ENCODE assay signal across 9 cellular contexts in genomic region chr3:49397470-49397869, GRCh38. TPM values are rescaled to one million over a fixed set of nuclear protein-coding genes. Genes with fewer than 3 reads are reported as not detected.
A peak's percentile ranks its signal among the peaks of the same experiment; 100 is the strongest.
DNase-seq lines count a peak whose midpoint lies in the region; ATAC-seq, FAIRE-seq and TF ChIP-seq lines count a peak whose summit lies in the region.
"Had no signal": no experiment of that assay in that cellular context is flagged by ENCODE, and none has a peak within 500 bp of the region (broad histone marks: within the 10 kb centered on the region; RNA-seq: fewer than 3 reads in every experiment).

No MANE protein-coding gene starts in this region.

- no peak overlapping the region for H3K27ac ChIP-seq in A549
- H3K27ac ChIP-seq in HEK293 (ENCODE audit: extremely low read depth, low read depth, low read length): no peak overlapping the region
- H3K27ac ChIP-seq in K562 (ENCODE audit: extremely low read depth, low read depth, low read length): peak overlapping the region; percentile 11; the same call in 2 of the 3 replicates
- peak overlapping the region in 1 of 2 donors; percentile 47 for H3K27ac ChIP-seq in kidney (ENCODE audit: low read depth in 2 of 2, low read length in 2 of 2)

- TF ChIP-seq CTCF in A549 (IDR thresholded peaks at IDR 0.05) (no peak), HEK293 (tag by site-specific recombination; IDR thresholded peaks at IDR 0.05) (no peak), K562 (IDR thresholded peaks at IDR 0.05 in 2 of 3, conservative IDR thresholded peaks at IDR 0.05 in 1 of 3; ENCODE audit: insufficient read depth in 2 of 3, low read depth in 1 of 3, low read length in 3 of 3) (no peak), kidney (IDR thresholded peaks at IDR 0.05; ENCODE audit: borderline replicate concordance, extremely low read depth, insufficient read depth) (no peak)

- no peak for TF ChIP-seq POLR2A in A549 (IDR thresholded peaks at IDR 0.05; ENCODE audit: low read length)
- no peak for TF ChIP-seq POLR2A in K562 (conservative IDR thresholded peaks at IDR 0.05)

- TF ChIP-seq EP300 in A549 (IDR thresholded peaks at IDR 0.05) (no peak), K562 (IDR thresholded peaks at IDR 0.05; ENCODE audit: low read length) (no peak)

- ATAC-seq in A549: peak; percentile 65 to 75; a peak in 4 of 6 replicates
- peak; percentile 93 for ATAC-seq in K562
- no peak for ATAC-seq in GM19324 (IDR thresholded peaks at IDR 0.05; ENCODE audit: low FRiP score, unreplicated experiment)
- ATAC-seq in HG03521 (IDR thresholded peaks at IDR 0.05; ENCODE audit: unreplicated experiment): no peak

- H3K4me1 ChIP-seq in A549: peaks cover 14% of the 10 kb centered on the region; the same call in 1 of the 3 replicates
- H3K4me1 ChIP-seq in HEK293 (ENCODE audit: control insufficient read depth, insufficient read depth, low read length): peaks cover 4% of the 10 kb centered on the region
- H3K4me1 ChIP-seq in K562 (replicated peaks in 1 of 2; ENCODE audit: control insufficient read depth in 2 of 2, insufficient read depth in 2 of 2, low read length in 2 of 2): peaks cover 6 to 23% of the 10 kb centered on the region in 2 experiments; a peak in 3 of 5 replicates
- H3K4me1 ChIP-seq in kidney (ENCODE audit: control insufficient read depth in 1 of 2, insufficient read depth in 1 of 2, low read depth in 1 of 2, low read length in 2 of 2): peaks cover 5 to 16% of the 10 kb centered on the region in 2 donors

- no peak for FAIRE-seq in A549 (lab: Jason Lieb, UNC)
- peak; percentile 90 for FAIRE-seq in K562 (lab: Jason Lieb, UNC)
- no peak for FAIRE-seq in kidney (lab: Jason Lieb, UNC)

- no peaks in the 10 kb centered on the region for H3K27me3 ChIP-seq in K562 (ENCODE audit: control insufficient read depth in 2 of 2, insufficient read depth in 2 of 2, low read length in 2 of 2)

- H3K9ac ChIP-seq in K562 (ENCODE audit: insufficient read depth in 1 of 2, low read depth in 2 of 2, low read length in 2 of 2): no peak overlapping the region
- no peak overlapping the region for H3K9ac ChIP-seq in kidney (ENCODE audit: low read length in 2 of 2)

- TF ChIP-seq RAD21 in A549 (conservative IDR thresholded peaks at IDR 0.05 in 1 of 2, IDR thresholded peaks at IDR 0.05 in 1 of 2) (no peak), K562 (CRISPR knock-in tag; conservative IDR thresholded peaks at IDR 0.05 in 1 of 2, IDR thresholded peaks at IDR 0.05 in 1 of 2) (no peak)

- H2AFZ ChIP-seq in K562 (ENCODE audit: low read depth, low read length): no peak overlapping the region

- POLR2A ChIA-PET in A549 (lab: Yijun Ruan, JAX) (interaction anchor here (1.0 kb wide), 1 partner anchor 14 kb away, joined by 4 read pairs; the partner anchor contains the start of genes RHOA and TCTA), HEK293 (lab: Yijun Ruan, JAX) (interaction anchor here (0.9 kb wide), 1 partner anchor 14 kb away, joined by 6 read pairs; the partner anchor contains the start of gene RHOA), K562 (lab: Yijun Ruan, JAX) (interaction anchor here (0.7 to 1.1 kb wide), 4 partner anchors 11 to 57 kb away, joined by 3 to 4 read pairs (median 4); partner anchors contain the start of gene USP4)

- CTCF ChIA-PET in A549 (lab: Yijun Ruan, JAX): no interaction called here
- CTCF ChIA-PET in HEK293 (lab: Yijun Ruan, JAX): no interaction called here
- CTCF ChIA-PET in K562 (lab: Yijun Ruan, JAX; ENCODE audit: low intra/inter-chr PET ratio): no interaction called here

- H3K79me2 ChIP-seq in K562 (ENCODE audit: control insufficient read depth, insufficient read depth, low read length): peaks cover 90% of the 10 kb centered on the region

- 72% methylated on average over 4 of the region's 4 CpGs for WGBS in A549 (ENCODE audit: missing lambda C conversion rate)
- 9% methylated on average over 4 of the region's 4 CpGs for WGBS in K562 (ENCODE audit: insufficient coverage, low coverage, missing lambda C conversion rate)

- H3K36me3 ChIP-seq in HEK293 (ENCODE audit: control insufficient read depth in 2 of 2, insufficient read depth in 1 of 2, low read length in 2 of 2): peaks cover 3 to 20% of the 10 kb centered on the region in 2 experiments; a peak in 2 of 3 replicates
- peaks cover 45% of the 10 kb centered on the region for H3K36me3 ChIP-seq in K562 (ENCODE audit: control insufficient read depth, insufficient read depth, low read length)
- H3K36me3 ChIP-seq in kidney (ENCODE audit: control insufficient read depth in 1 of 2, insufficient read depth in 2 of 2, low read length in 2 of 2): peaks cover 0 to 7% of the 10 kb centered on the region in 2 donors

- intact Hi-C loops in K562 (cut with micrococcal nuclease) (no loop called here), kidney (cut with DNase I) (no loop called here)

- in situ Hi-C loops in K562 (cut with MboI): no loop called here

- H3K4me3 ChIP-seq in A549: no peak overlapping the region
- H3K4me3 ChIP-seq in HEK293 (ENCODE audit: low read depth, low read length): no peak overlapping the region
- no peak overlapping the region for H3K4me3 ChIP-seq in K562
- H3K4me3 ChIP-seq in kidney (ENCODE audit: low read length in 2 of 2): peak overlapping the region; percentile 6 to 10

- peak in 1 of 2 experiments; percentile 30 for DNase-seq in A549 (ENCODE audit: low read depth in 1 of 2, low spot score in 1 of 2)
- peak in 3 of 4 experiments; percentile 31 to 74 (median 60) for DNase-seq in K562 (ENCODE audit: extremely low read depth in 1 of 4, low spot score in 3 of 4)
- DNase-seq in kidney: no peak
- no peak for DNase-seq in amniotic stem cell (lab: John Stamatoyannopoulos, UW)
- no peak for DNase-seq in activated gamma-delta T cell (lab: John Stamatoyannopoulos, UW)
- DNase-seq: GOT3 had no signal

- peaks cover 2% of the 10 kb centered on the region for H3K9me1 ChIP-seq in K562 (ENCODE audit: control insufficient read depth, insufficient read depth, low read length)

- H3K9me3 ChIP-seq in A549 (no peaks in the 10 kb centered on the region), HEK293 (ENCODE audit: control insufficient read depth, insufficient read depth, low read depth, low read length) (no peaks in the 10 kb centered on the region), K562 (replicated peaks; ENCODE audit: control insufficient read depth, insufficient read depth, low read depth, low read length) (no peaks in the 10 kb centered on the region), kidney (ENCODE audit: control insufficient read depth in 1 of 2, low read length in 2 of 2) (no peaks in the 10 kb centered on the region)

- BruUV-seq in K562 (replicated peaks; lab: Mats Ljungman, UMichigan): no TSS peak

- peaks cover 23% of the 10 kb centered on the region for H4K20me1 ChIP-seq in K562 (replicated peaks; ENCODE audit: control insufficient read depth, insufficient read depth, low read length)

- H3K4me2 ChIP-seq in A549 (no peak overlapping the region), K562 (ENCODE audit: insufficient read depth, low read length) (peak overlapping the region; percentile 33; the same call in 1 of the 2 replicates)

RNA-seq across cellular contexts. Expression of gene RHOA, which starts 14.3 kb away (rescaled TPM):
- 332 and 343 TPM in 2 replicates for polyA plus RNA-seq in A549 (2011; rRNA removed)
- 310 and 372 TPM in 2 replicates for polyA plus RNA-seq in A549 (2012; cell fraction: cytosol; rRNA removed)
- 227 and 266 TPM in 2 replicates for polyA plus RNA-seq in A549 (2012; cell fraction: nucleus; rRNA removed)
- 549 to 596 TPM (median 587 TPM) in 3 replicates for polyA plus RNA-seq in A549 (2017; fragmentation: RNase III; extraction: RNeasy Plus Mini Kit Qiagen cat#74134 plus additional on column Dnase treatment)
- polyA minus RNA-seq in A549 (2011; rRNA and poly(A)+ RNA removed): 381 and 409 TPM in 2 replicates
- 37.6 and 39.3 TPM in 2 replicates for total RNA-seq in K562 (2011; cell fraction: chromatin; rRNA removed; ENCODE audit: low replicate concordance)
- total RNA-seq in K562 (2011; cell fraction: nucleolus; rRNA removed): 40.9 and 41.2 TPM in 2 replicates
- 54.2 and 73.1 TPM in 2 replicates for total RNA-seq in K562 (2011; cell fraction: nucleoplasm; rRNA removed)
- 136 and 147 TPM in 2 replicates for total RNA-seq in K562 (2014; rRNA removed)
- total RNA-seq in K562 (2014; rRNA removed; fragmentation: Illumina TruSeq; extraction: Trizol): 214 and 232 TPM in 2 replicates
- 229 and 236 TPM in 2 replicates for total RNA-seq in K562 (2015; rRNA removed; fragmentation: Illumina TruSeq; extraction: Trizol)
- total RNA-seq in K562 (2021): 255 and 267 TPM in 2 replicates
- 136 and 148 TPM in 2 replicates for polyA plus RNA-seq in K562 (2011; rRNA removed)
- 137 and 195 TPM in 2 replicates for polyA plus RNA-seq in K562 (2011; cell fraction: cytosol; rRNA removed)
- 75.2 and 120 TPM in 2 replicates for polyA plus RNA-seq in K562 (2011; cell fraction: nucleus; rRNA removed)
- 285 and 304 TPM in 2 replicates for polyA plus RNA-seq in K562 (2012)
- 269 and 334 TPM in 2 replicates for polyA plus RNA-seq in K562 (2014; fragmentation: Illumina TruSeq; extraction: Trizol)
- 100 to 1,000 TPM; 345 to 540 TPM for polyA plus RNA-seq in K562 (2014; fragmentation: Nextera tagmentation; extraction: Ambion mirVana)
- polyA plus RNA-seq in K562 (2014; rRNA removed): 147 and 152 TPM in 2 replicates
- polyA minus RNA-seq in K562 (2011; rRNA and poly(A)+ RNA removed): 216 and 222 TPM in 2 replicates
- 249 and 294 TPM in 2 replicates for polyA minus RNA-seq in K562 (2011; cell fraction: cytosol; rRNA and poly(A)+ RNA removed)
- 20.9 and 49.4 TPM in 2 replicates for polyA minus RNA-seq in K562 (2011; cell fraction: nucleus; rRNA and poly(A)+ RNA removed)
- 709 TPM for total RNA-seq in kidney
- 345 TPM for polyA plus RNA-seq in kidney (ENCODE audit: insufficient read depth, low read depth, low replicate concordance)

RNA-seq across cellular contexts. Expression of gene TCTA, which starts 14.8 kb away (rescaled TPM):
- polyA plus RNA-seq in A549 (2011; rRNA removed) (14.8 and 19.9 TPM in 2 replicates), A549 (2017; fragmentation: RNase III; extraction: RNeasy Plus Mini Kit Qiagen cat#74134 plus additional on column Dnase treatment) (14.6 to 17.0 TPM (median 15.6 TPM) in 3 replicates), K562 (2011; rRNA removed) (9.3 and 11.7 TPM in 2 replicates), K562 (2014; fragmentation: Illumina TruSeq; extraction: Trizol) (14.6 and 15.4 TPM in 2 replicates), K562 (2014; fragmentation: Nextera tagmentation; extraction: Ambion mirVana) (1 to 10 TPM; 4.0 to 4.2 TPM), K562 (2014; rRNA removed) (8.8 and 9.5 TPM in 2 replicates), kidney (ENCODE audit: insufficient read depth, low read depth, low replicate concordance) (83.2 TPM)
- 18.3 and 25.8 TPM in 2 replicates for polyA plus RNA-seq in A549 (2012; cell fraction: cytosol; rRNA removed)
- 6.0 and 9.5 TPM in 2 replicates for polyA plus RNA-seq in A549 (2012; cell fraction: nucleus; rRNA removed)
- polyA minus RNA-seq in A549 (2011; rRNA and poly(A)+ RNA removed): 15.2 and 19.4 TPM in 2 replicates
- 15.7 and 36.6 TPM in 2 replicates for total RNA-seq in K562 (2011; cell fraction: chromatin; rRNA removed; ENCODE audit: low replicate concordance)
- total RNA-seq in K562 (2011; cell fraction: nucleolus; rRNA removed): 21.7 and 24.9 TPM in 2 replicates
- total RNA-seq in K562 (2011; cell fraction: nucleoplasm; rRNA removed): 23.7 and 33.4 TPM in 2 replicates
- total RNA-seq in K562 (2014; rRNA removed) (6.5 and 8.0 TPM in 2 replicates), K562 (2014; rRNA removed; fragmentation: Illumina TruSeq; extraction: Trizol) (6.4 and 6.6 TPM in 2 replicates), K562 (2015; rRNA removed; fragmentation: Illumina TruSeq; extraction: Trizol) (7.5 and 8.3 TPM in 2 replicates), K562 (2021) (7.7 and 8.2 TPM in 2 replicates), kidney (76.7 TPM)
- 15.7 and 16.0 TPM in 2 replicates for polyA plus RNA-seq in K562 (2011; cell fraction: cytosol; rRNA removed)
- 4.7 and 9.4 TPM in 2 replicates for polyA plus RNA-seq in K562 (2011; cell fraction: nucleus; rRNA removed)
- polyA plus RNA-seq in K562 (2012): 10.3 and 13.8 TPM in 2 replicates
- 7.7 and 9.8 TPM in 2 replicates for polyA minus RNA-seq in K562 (2011; rRNA and poly(A)+ RNA removed)
- 4.1 and 4.7 TPM in 2 replicates for polyA minus RNA-seq in K562 (2011; cell fraction: cytosol; rRNA and poly(A)+ RNA removed)
- polyA minus RNA-seq in K562 (2011; cell fraction: nucleus; rRNA and poly(A)+ RNA removed): 5.7 and 8.4 TPM in 2 replicates

RNA-seq across cellular contexts. Expression of gene AMT, which starts 24.8 kb away (rescaled TPM):
- polyA plus RNA-seq in A549 (2011; rRNA removed) (1.4 and 3.4 TPM in 2 replicates), A549 (2017; fragmentation: RNase III; extraction: RNeasy Plus Mini Kit Qiagen cat#74134 plus additional on column Dnase treatment) (0.49 to 0.83 TPM (median 0.70 TPM) in 3 replicates), K562 (2011; rRNA removed) (1.6 and 4.4 TPM in 2 replicates), K562 (2014; fragmentation: Illumina TruSeq; extraction: Trizol) (0.52 and 0.76 TPM in 2 replicates), K562 (2014; fragmentation: Nextera tagmentation; extraction: Ambion mirVana) (under 1 TPM; 0.25 to 0.66 TPM), K562 (2014; rRNA removed) (0.98 and 2.1 TPM in 2 replicates), kidney (ENCODE audit: insufficient read depth, low read depth, low replicate concordance) (44.1 TPM)
- 0.49 and 0.57 TPM in 2 replicates for polyA plus RNA-seq in A549 (2012; cell fraction: cytosol; rRNA removed)
- polyA plus RNA-seq in A549 (2012; cell fraction: nucleus; rRNA removed): 6.7 and 10.3 TPM in 2 replicates
- 0.91 TPM in 1 of 2 replicates, not detected in the other for polyA minus RNA-seq in A549 (2011; rRNA and poly(A)+ RNA removed)
- 9.9 and 19.2 TPM in 2 replicates for total RNA-seq in K562 (2011; cell fraction: chromatin; rRNA removed; ENCODE audit: low replicate concordance)
- total RNA-seq in K562 (2011; cell fraction: nucleolus; rRNA removed): 8.2 and 11.2 TPM in 2 replicates
- total RNA-seq in K562 (2011; cell fraction: nucleoplasm; rRNA removed): 4.3 and 8.5 TPM in 2 replicates
- total RNA-seq in K562 (2014; rRNA removed) (0.37 and 0.41 TPM in 2 replicates), K562 (2014; rRNA removed; fragmentation: Illumina TruSeq; extraction: Trizol) (0.18 and 0.29 TPM in 2 replicates), K562 (2015; rRNA removed; fragmentation: Illumina TruSeq; extraction: Trizol) (0.14 and 0.41 TPM in 2 replicates), K562 (2021) (0.72 and 1.5 TPM in 2 replicates), kidney (15.2 TPM)
- polyA plus RNA-seq in K562 (2011; cell fraction: cytosol; rRNA removed): 0.58 and 0.99 TPM in 2 replicates
- polyA plus RNA-seq in K562 (2011; cell fraction: nucleus; rRNA removed): 38.0 and 49.6 TPM in 2 replicates
- polyA plus RNA-seq in K562 (2012): 0.86 and 6.3 TPM in 2 replicates
- polyA minus RNA-seq in K562 (2011; rRNA and poly(A)+ RNA removed): 0.42 and 0.70 TPM in 2 replicates
- polyA minus RNA-seq in K562 (2011; cell fraction: cytosol; rRNA and poly(A)+ RNA removed): not detected in 2 replicates
- 1.2 and 2.0 TPM in 2 replicates for polyA minus RNA-seq in K562 (2011; cell fraction: nucleus; rRNA and poly(A)+ RNA removed)

RNA-seq across cellular contexts. Expression of gene NICN1, which starts 31.7 kb away (rescaled TPM):
- 9.9 and 12.8 TPM in 2 replicates for polyA plus RNA-seq in A549 (2011; rRNA removed)
- 7.0 and 10.7 TPM in 2 replicates for polyA plus RNA-seq in A549 (2012; cell fraction: cytosol; rRNA removed)
- polyA plus RNA-seq in A549 (2012; cell fraction: nucleus; rRNA removed): 32.1 and 47.5 TPM in 2 replicates
- polyA plus RNA-seq in A549 (2017; fragmentation: RNase III; extraction: RNeasy Plus Mini Kit Qiagen cat#74134 plus additional on column Dnase treatment): 10.0 to 11.2 TPM (median 10.7 TPM) in 3 replicates
- 27.8 and 30.0 TPM in 2 replicates for polyA minus RNA-seq in A549 (2011; rRNA and poly(A)+ RNA removed)
- total RNA-seq in K562 (2011; cell fraction: chromatin; rRNA removed; ENCODE audit: low replicate concordance): 13.0 and 26.2 TPM in 2 replicates
- total RNA-seq in K562 (2011; cell fraction: nucleolus; rRNA removed): 4.1 and 5.8 TPM in 2 replicates
- total RNA-seq in K562 (2011; cell fraction: nucleoplasm; rRNA removed): 10.6 and 13.0 TPM in 2 replicates
- total RNA-seq in K562 (2014; rRNA removed): 1.9 and 4.7 TPM in 2 replicates
- 2.7 and 3.1 TPM in 2 replicates for total RNA-seq in K562 (2014; rRNA removed; fragmentation: Illumina TruSeq; extraction: Trizol)
- 3.7 and 4.2 TPM in 2 replicates for total RNA-seq in K562 (2015; rRNA removed; fragmentation: Illumina TruSeq; extraction: Trizol)
- total RNA-seq in K562 (2021): 7.2 and 8.8 TPM in 2 replicates
- polyA plus RNA-seq in K562 (2011; rRNA removed): 5.9 and 12.4 TPM in 2 replicates
- 10.9 and 11.2 TPM in 2 replicates for polyA plus RNA-seq in K562 (2011; cell fraction: cytosol; rRNA removed)
- polyA plus RNA-seq in K562 (2011; cell fraction: nucleus; rRNA removed): 83.5 and 91.2 TPM in 2 replicates
- polyA plus RNA-seq in K562 (2012): 9.5 and 18.2 TPM in 2 replicates
- polyA plus RNA-seq in K562 (2014; fragmentation: Illumina TruSeq; extraction: Trizol): 5.7 and 7.4 TPM in 2 replicates
- 1 to 10 TPM; 6.0 to 7.0 TPM for polyA plus RNA-seq in K562 (2014; fragmentation: Nextera tagmentation; extraction: Ambion mirVana)
- 4.1 and 6.4 TPM in 2 replicates for polyA plus RNA-seq in K562 (2014; rRNA removed)
- 6.1 and 8.2 TPM in 2 replicates for polyA minus RNA-seq in K562 (2011; rRNA and poly(A)+ RNA removed)
- polyA minus RNA-seq in K562 (2011; cell fraction: cytosol; rRNA and poly(A)+ RNA removed): 11.1 TPM in 1 of 2 replicates, not detected in the other
- polyA minus RNA-seq in K562 (2011; cell fraction: nucleus; rRNA and poly(A)+ RNA removed): 3.6 and 5.6 TPM in 2 replicates
- total RNA-seq in kidney: 22.3 TPM
- polyA plus RNA-seq in kidney (ENCODE audit: insufficient read depth, low read depth, low replicate concordance): 27.1 TPM

RNA-seq across cellular contexts. Expression of gene GPX1, which starts 39.3 kb away (rescaled TPM):
- 150 and 157 TPM in 2 replicates for polyA plus RNA-seq in A549 (2011; rRNA removed)
- 490 and 493 TPM in 2 replicates for polyA plus RNA-seq in A549 (2012; cell fraction: cytosol; rRNA removed)
- polyA plus RNA-seq in A549 (2012; cell fraction: nucleus; rRNA removed): 305 and 341 TPM in 2 replicates
- 247 to 301 TPM (median 271 TPM) in 3 replicates for polyA plus RNA-seq in A549 (2017; fragmentation: RNase III; extraction: RNeasy Plus Mini Kit Qiagen cat#74134 plus additional on column Dnase treatment)
- polyA minus RNA-seq in A549 (2011; rRNA and poly(A)+ RNA removed): 28.9 and 37.2 TPM in 2 replicates
- total RNA-seq in K562 (2011; cell fraction: chromatin; rRNA removed; ENCODE audit: low replicate concordance): 4.0 and 12.8 TPM in 2 replicates
- 6.8 and 7.7 TPM in 2 replicates for total RNA-seq in K562 (2011; cell fraction: nucleolus; rRNA removed)
- 2.8 and 3.7 TPM in 2 replicates for total RNA-seq in K562 (2011; cell fraction: nucleoplasm; rRNA removed)
- 0.57 TPM in 1 of 2 replicates, not detected in the other for total RNA-seq in K562 (2014; rRNA removed)
- not detected in 2 replicates for total RNA-seq in K562 (2014; rRNA removed; fragmentation: Illumina TruSeq; extraction: Trizol)
- total RNA-seq in K562 (2015; rRNA removed; fragmentation: Illumina TruSeq; extraction: Trizol): 0.25 TPM in 1 of 2 replicates, not detected in the other
- total RNA-seq in K562 (2021): 1.3 and 1.6 TPM in 2 replicates
- 0.08 TPM in 1 of 2 replicates, not detected in the other for polyA plus RNA-seq in K562 (2011; rRNA removed)
- 0.12 and 0.15 TPM in 2 replicates for polyA plus RNA-seq in K562 (2011; cell fraction: cytosol; rRNA removed)
- 1.0 and 2.1 TPM in 2 replicates for polyA plus RNA-seq in K562 (2011; cell fraction: nucleus; rRNA removed)
- 0.37 TPM in 1 of 2 replicates, not detected in the other for polyA plus RNA-seq in K562 (2012)
- not detected in 2 replicates for polyA plus RNA-seq in K562 (2014; fragmentation: Illumina TruSeq; extraction: Trizol)
- under 1 TPM in 1 of 2 experiments, not detected in 1; 0.08 TPM for polyA plus RNA-seq in K562 (2014; fragmentation: Nextera tagmentation; extraction: Ambion mirVana)
- 0.09 and 0.16 TPM in 2 replicates for polyA plus RNA-seq in K562 (2014; rRNA removed)
- polyA minus RNA-seq in K562 (2011; rRNA and poly(A)+ RNA removed): 0.32 and 0.60 TPM in 2 replicates
- polyA minus RNA-seq in K562 (2011; cell fraction: cytosol; rRNA and poly(A)+ RNA removed): 2.0 and 3.9 TPM in 2 replicates
- polyA minus RNA-seq in K562 (2011; cell fraction: nucleus; rRNA and poly(A)+ RNA removed): 2.7 and 3.6 TPM in 2 replicates
- 375 TPM for total RNA-seq in kidney
- polyA plus RNA-seq in kidney (ENCODE audit: insufficient read depth, low read depth, low replicate concordance): 454 TPM

Comparison
In these comparisons a context has a peak if more than half of its experiments do, and no peak if none do; other contexts are left out.
1. ATAC-seq: peak in A549 (2 of 2) and K562 (single experiment); none in GM19324 (single experiment) and HG03521 (single experiment).
2. DNase-seq: peak in K562 (3 of 4); none in kidney (single experiment), amniotic stem cell (single experiment) and activated gamma-delta T cell (single experiment).
3. H3K4me3 ChIP-seq: peak in kidney (2 of 2); none in A549 (single experiment), HEK293 (single experiment) and K562 (single experiment).